In genomic region chr12:118853634-118854033, GRCh38 we compare ENCODE assay signal across 2 cellular contexts.
TF ChIP-seq lines count a peak whose summit lies in the region.

No MANE protein-coding gene starts in this region.

TF ChIP-seq in GM23338, 12 proteins besides CTCF, POLR2A, EP300 and RAD21 (continued from another document):
- TF ChIP-seq ZNF114 (CRISPR knock-in tag; IDR thresholded peaks at IDR 0.05) (no peak), REST (IDR thresholded peaks at IDR 0.05; ENCODE audit: unreplicated experiment) (no peak), EZH2 (IDR thresholded peaks at IDR 0.05; ENCODE audit: low read depth, unreplicated experiment) (no peak), POLR2AphosphoS5 (IDR thresholded peaks at IDR 0.05; ENCODE audit: low read depth) (no peak), CREB1 (CRISPR knock-in tag; IDR thresholded peaks at IDR 0.05; ENCODE audit: low read depth) (no peak), ZNF331 (CRISPR knock-in tag; IDR thresholded peaks at IDR 0.05; ENCODE audit: low read depth) (no peak), STAT1 (IDR thresholded peaks at IDR 0.05; ENCODE audit: unreplicated experiment) (no peak), ZNF462 (CRISPR knock-in tag; IDR thresholded peaks at IDR 0.05) (no peak), EZH2phosphoT487 (IDR thresholded peaks at IDR 0.05; ENCODE audit: unreplicated experiment) (no peak), NANOG (IDR thresholded peaks at IDR 0.05; ENCODE audit: borderline replicate concordance) (no peak), JUNB (IDR thresholded peaks at IDR 0.05; ENCODE audit: unreplicated experiment) (no peak)

TF ChIP-seq in K562, 482 proteins besides CTCF, POLR2A, EP300 and RAD21 (continued from another document):
- TF ChIP-seq AFF1 (IDR thresholded peaks at IDR 0.05; ENCODE audit: low read depth in 1 of 2, partially characterized antibody in 2 of 2) (no peak), KDM1A (IDR thresholded peaks at IDR 0.05) (no peak), RFX1 (IDR thresholded peaks at IDR 0.05) (no peak), STAG1 (CRISPR knock-in tag; IDR thresholded peaks at IDR 0.05; ENCODE audit: borderline replicate concordance) (no peak), ZNF311 (CRISPR knock-in tag; IDR thresholded peaks at IDR 0.05) (no peak), EGR1 (conservative IDR thresholded peaks at IDR 0.05) (no peak), LCOR (CRISPR knock-in tag; IDR thresholded peaks at IDR 0.05) (no peak), SP1 (CRISPR knock-in tag; IDR thresholded peaks at IDR 0.05) (no peak), PHB (CRISPR knock-in tag; IDR thresholded peaks at IDR 0.05) (no peak), TCF7L2 (IDR thresholded peaks at IDR 0.05; ENCODE audit: low read depth, low read length) (no peak), KLF16 (IDR thresholded peaks at IDR 0.05) (no peak), KAT7 (CRISPR knock-in tag; IDR thresholded peaks at IDR 0.05; ENCODE audit: borderline replicate concordance) (no peak), CEBPB (tag; IDR thresholded peaks at IDR 0.05) (no peak), FIP1L1 (IDR thresholded peaks at IDR 0.05; ENCODE audit: low read depth, low read length, poor library complexity, severe bottlenecking) (no peak), CBX1 (IDR thresholded peaks at IDR 0.05; ENCODE audit: low read depth) (no peak)
- TF ChIP-seq, protein P1, sequence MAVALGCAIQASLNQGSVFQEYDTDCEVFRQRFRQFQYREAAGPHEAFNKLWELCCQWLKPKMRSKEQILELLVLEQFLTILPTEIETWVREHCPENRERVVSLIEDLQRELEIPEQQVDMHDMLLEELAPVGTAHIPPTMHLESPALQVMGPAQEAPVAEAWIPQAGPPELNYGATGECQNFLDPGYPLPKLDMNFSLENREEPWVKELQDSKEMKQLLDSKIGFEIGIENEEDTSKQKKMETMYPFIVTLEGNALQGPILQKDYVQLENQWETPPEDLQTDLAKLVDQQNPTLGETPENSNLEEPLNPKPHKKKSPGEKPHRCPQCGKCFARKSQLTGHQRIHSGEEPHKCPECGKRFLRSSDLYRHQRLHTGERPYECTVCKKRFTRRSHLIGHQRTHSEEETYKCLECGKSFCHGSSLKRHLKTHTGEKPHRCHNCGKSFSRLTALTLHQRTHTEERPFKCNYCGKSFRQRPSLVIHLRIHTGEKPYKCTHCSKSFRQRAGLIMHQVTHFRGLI (CRISPR knock-in tag; IDR thresholded peaks at IDR 0.05) = no peak
